27 cellular contexts compared by ENCODE assay signal in genomic region chr4:75771607-75772006, GRCh38.
"Had no signal": no experiment of that assay in that cellular context is flagged by ENCODE, and none has a peak within 500 bp of the region (broad histone marks: within the 10 kb centered on the region; RNA-seq: fewer than 3 reads in every experiment).

No MANE protein-coding gene starts in this region.

- H3K4me3 Mint-ChIP-seq: naive thymus-derived CD8-positive, alpha-beta T cell; nephron; neural crest cell; stimulated activated effector memory CD8-positive, alpha-beta T cell treated with anti-CD3 and anti-CD28 coated beads, Interleukin-12 subunit alpha, Interleukin-12 subunit beta, amount 100 ng/mL, for 72 hours; stimulated activated naive CD8-positive, alpha-beta T cell treated with anti-CD3 and anti-CD28 coated beads, Interleukin-15, Interleukin-2, amounts not matched to agents 100 ng/mL and 50 ng/mL, for 24 hours had no signal

- H3K4me1 Mint-ChIP-seq: nephron, neural crest cell had no signal

- FAIRE-seq: pancreas, small intestine, urothelium cell line had no signal

- H3K9me3 ChIP-seq: lower lobe of right lung, pancreas, prostate gland, sigmoid colon, suprapubic skin, thoracic aorta, tibial artery, upper lobe of right lung had no signal

- H3K27me3 Mint-ChIP-seq: naive thymus-derived CD8-positive, alpha-beta T cell; stimulated activated naive CD8-positive, alpha-beta T cell treated with anti-CD3 and anti-CD28 coated beads, Interleukin-15, Interleukin-2, amounts not matched to agents 100 ng/mL and 50 ng/mL, for 24 hours had no signal

- H3K4me3 ChIP-seq: lower lobe of right lung, pancreas, prostate gland, sigmoid colon, spleen, suprapubic skin, thoracic aorta, tibial artery, upper lobe of right lung had no signal

- H3K4me1 ChIP-seq: lower lobe of right lung, pancreas, prostate gland, sigmoid colon, spleen, suprapubic skin had no signal

- H3K27ac ChIP-seq: lower lobe of right lung, pancreas, prostate gland, sigmoid colon, spleen, suprapubic skin, thoracic aorta, tibial artery, upper lobe of right lung had no signal

- H3K9me3 Mint-ChIP-seq: neural crest cell; stimulated activated effector memory CD8-positive, alpha-beta T cell treated with anti-CD3 and anti-CD28 coated beads, Interleukin-12 subunit alpha, Interleukin-12 subunit beta, amount 100 ng/mL, for 72 hours; stimulated activated naive CD8-positive, alpha-beta T cell treated with anti-CD3 and anti-CD28 coated beads, Interleukin-15, Interleukin-2, amounts not matched to agents 100 ng/mL and 50 ng/mL, for 24 hours had no signal

- H3K27ac Mint-ChIP-seq: nephron; stimulated activated effector memory CD8-positive, alpha-beta T cell treated with anti-CD3 and anti-CD28 coated beads, Interleukin-12 subunit alpha, Interleukin-12 subunit beta, amount 100 ng/mL, for 72 hours; stimulated activated naive CD8-positive, alpha-beta T cell treated with anti-CD3 and anti-CD28 coated beads, Interleukin-15, Interleukin-2, amounts not matched to agents 100 ng/mL and 50 ng/mL, for 24 hours had no signal

- ATAC-seq: left lobe of liver; left ventricle myocardium superior; lower lobe of right lung; naive thymus-derived CD8-positive, alpha-beta T cell; pancreas; right cardiac atrium; stimulated activated effector memory CD8-positive, alpha-beta T cell treated with anti-CD3 and anti-CD28 coated beads, Interleukin-12 subunit alpha, Interleukin-12 subunit beta, amount 100 ng/mL, for 72 hours; upper lobe of right lung had no signal

- H3K27me3 ChIP-seq: pancreas, sigmoid colon, spleen, suprapubic skin, tibial artery, upper lobe of right lung had no signal

- DNase-seq: hippocampal formation; left ventricle myocardium superior; lower lobe of right lung; mammary epithelial cell; mesenchymal stem cell; naive thymus-derived CD8-positive, alpha-beta T cell; nucleus accumbens; pancreas; retina; right cardiac atrium; sigmoid colon; small intestine; spleen; stimulated activated CD4-positive, alpha-beta T cell treated with anti-CD3 and anti-CD28 coated beads, Interleukin-4, amount 100 ng/mL, for 24 hours; stimulated activated naive CD4-positive, alpha-beta T cell; tibial artery; trophoblast cell; upper lobe of right lung had no signal
